ENCODE assay signal across 21 cellular contexts in genomic region chr11:64320556-64320955, GRCh38. TPM values are rescaled to one million over a fixed set of nuclear protein-coding genes. Genes with fewer than 3 reads are reported as not detected.
DNase-seq lines count a peak whose midpoint lies in the region; ATAC-seq, FAIRE-seq and TF ChIP-seq lines count a peak whose summit lies in the region.
"Had no signal": no experiment of that assay in that cellular context is flagged by ENCODE, and none has a peak within 500 bp of the region (broad histone marks: within the 10 kb centered on the region; RNA-seq: fewer than 3 reads in every experiment).

No MANE protein-coding gene starts in this region.

- H3K4me3 ChIP-seq in PC-3 (ENCODE audit: low read length) (no peak overlapping the region), keratinocyte (ENCODE audit: control insufficient read depth in 2 of 3, extremely low read depth in 1 of 3, insufficient read depth in 2 of 3, low read depth in 1 of 3, low read length in 3 of 3) (no peak overlapping the region), small intestine (ENCODE audit: low read depth in 1 of 2, low read length in 2 of 2) (no peak overlapping the region)
- H3K4me3 ChIP-seq: BLaER1, left lung, right lobe of liver had no signal

- peak overlapping the region; percentile 29 for H3K4me3 Mint-ChIP-seq in activated naive CD8-positive, alpha-beta T cell treated with anti-CD3 and anti-CD28 coated beads for 36 hours

- H3K27me3 Mint-ChIP-seq in activated naive CD8-positive, alpha-beta T cell treated with anti-CD3 and anti-CD28 coated beads for 36 hours = no peaks in the 10 kb centered on the region
- H3K27me3 Mint-ChIP-seq: naive thymus-derived CD4-positive, alpha-beta T cell had no signal

- H3K4me1 ChIP-seq in PC-3 (ENCODE audit: insufficient read depth, low read length) (peaks cover 28% of the 10 kb centered on the region), keratinocyte (ENCODE audit: control insufficient read depth, extremely low read depth, insufficient read depth, low read length) (peaks cover 65% of the 10 kb centered on the region), small intestine (ENCODE audit: control insufficient read depth in 2 of 2, insufficient read depth in 1 of 2, low read depth in 1 of 2, low read length in 1 of 2) (peaks cover 0 to 3% of the 10 kb centered on the region in 2 donors)

- no peaks in the 10 kb centered on the region for H3K27me3 ChIP-seq in PC-3 (ENCODE audit: low read length)
- no peaks in the 10 kb centered on the region for H3K27me3 ChIP-seq in keratinocyte (ENCODE audit: control insufficient read depth, extremely low read depth, insufficient read depth, low read length)
- H3K27me3 ChIP-seq in small intestine (ENCODE audit: control insufficient read depth in 2 of 2, insufficient read depth in 2 of 2, low read length in 2 of 2) = no peaks in the 10 kb centered on the region
- H3K27me3 ChIP-seq: BLaER1, brain microvascular endothelial cell, left lung, right lobe of liver had no signal

- H2AFZ ChIP-seq in PC-3 (ENCODE audit: low read length) (no peak overlapping the region), keratinocyte (ENCODE audit: control insufficient read depth, low read length) (no peak overlapping the region)

- no peak overlapping the region for H3K27ac Mint-ChIP-seq in activated naive CD8-positive, alpha-beta T cell treated with anti-CD3 and anti-CD28 coated beads for 36 hours

- H3K9me1 ChIP-seq in keratinocyte (ENCODE audit: control insufficient read depth, extremely low read depth, insufficient read depth, low read length) = peaks cover 2% of the 10 kb centered on the region

- H3K9me3 ChIP-seq in PC-3 (ENCODE audit: low read length) = no peaks in the 10 kb centered on the region
- no peaks in the 10 kb centered on the region for H3K9me3 ChIP-seq in keratinocyte (ENCODE audit: control insufficient read depth, low read depth, low read length)
- no peaks in the 10 kb centered on the region for H3K9me3 ChIP-seq in small intestine (ENCODE audit: control insufficient read depth, low read depth)
- H3K9me3 ChIP-seq: BLaER1, left lung, right lobe of liver had no signal

- no peaks in the 10 kb centered on the region for H3K9me3 Mint-ChIP-seq in activated naive CD8-positive, alpha-beta T cell treated with anti-CD3 and anti-CD28 coated beads for 36 hours
- H3K9me3 Mint-ChIP-seq: naive thymus-derived CD4-positive, alpha-beta T cell had no signal

- no peak overlapping the region for H3K9ac ChIP-seq in PC-3 (ENCODE audit: low read length)
- H3K9ac ChIP-seq in keratinocyte (ENCODE audit: control insufficient read depth, extremely low read depth, insufficient read depth, low read length) = peak overlapping the region; percentile 69
- H3K9ac ChIP-seq: BLaER1, KMS-11 had no signal

- H3K36me3 ChIP-seq in PC-3 (ENCODE audit: low read depth, low read length) (peaks cover 6% of the 10 kb centered on the region), keratinocyte (ENCODE audit: control insufficient read depth in 2 of 2, extremely low read depth in 1 of 2, insufficient read depth in 2 of 2, low read length in 2 of 2) (peaks cover 24 to 26% of the 10 kb centered on the region in 2 experiments), small intestine (ENCODE audit: control insufficient read depth in 2 of 2, insufficient read depth in 2 of 2, low read length in 2 of 2) (peaks cover 0 to 2% of the 10 kb centered on the region in 2 donors)

- H3F3A ChIP-seq in PC-3 (ENCODE audit: low read length, unreplicated experiment) = peaks cover under 1% of the 10 kb centered on the region

- no peak for TF ChIP-seq CTCF in PC-3 (conservative IDR thresholded peaks at IDR 0.05; ENCODE audit: low read depth, low read length)
- TF ChIP-seq CTCF in keratinocyte (optimal IDR thresholded peaks at IDR 0.05 in 1 of 3, IDR thresholded peaks at IDR 0.05 in 1 of 3, conservative IDR thresholded peaks at IDR 0.05 in 1 of 3; ENCODE audit: extremely low read depth in 1 of 3, insufficient read depth in 2 of 3, low read length in 3 of 3) = no peak

- H3K9me2 ChIP-seq in PC-3 (replicated peaks; ENCODE audit: low read length) = no peaks in the 10 kb centered on the region

- H3K4me2 ChIP-seq in PC-3 (ENCODE audit: low read length) (0 out of 2 replicates have a peak overlapping the region, but pooled peaks have one; percentile 0), keratinocyte (ENCODE audit: control insufficient read depth, extremely low read depth, insufficient read depth, low read depth, low read length) (peak overlapping the region; percentile 35)
- H3K4me2 ChIP-seq: KMS-11 had no signal

- dilution Hi-C loops in keratinocyte (cut with MboI; ENCODE audit: extremely low pct_ligation_motif_present, low sequenced_read_pairs) = no loop called here

- FAIRE-seq in keratinocyte (lab: Jason Lieb, UNC) (no peak), small intestine (lab: Jason Lieb, UNC) (no peak)

- peaks cover 33% of the 10 kb centered on the region for H3K4me1 Mint-ChIP-seq in activated naive CD8-positive, alpha-beta T cell treated with anti-CD3 and anti-CD28 coated beads for 36 hours

- no TSS peak for BruUV-seq in PC-3 (replicated peaks; lab: Mats Ljungman, UMichigan)

- WGBS in small intestine, 3 donors = 74 to 88% (median 81%) methylated on average over 7 of the region's 7 CpGs

- H3K27ac ChIP-seq in PC-3 (ENCODE audit: low read length) (no peak overlapping the region), keratinocyte (ENCODE audit: control insufficient read depth, insufficient read depth, low read length) (peak overlapping the region; percentile 85), small intestine (ENCODE audit: low read depth in 1 of 2, low read length in 1 of 2) (peak overlapping the region; percentile 77 to 78)
- H3K27ac ChIP-seq: BLaER1, brain microvascular endothelial cell, KMS-11, right lobe of liver had no signal

- H3K79me2 ChIP-seq in PC-3 (ENCODE audit: low read length) (peaks cover 44% of the 10 kb centered on the region), keratinocyte (ENCODE audit: control insufficient read depth, insufficient read depth, low read length) (peaks cover 26% of the 10 kb centered on the region)

- H4K20me1 ChIP-seq in PC-3 (ENCODE audit: low read length) (no peaks in the 10 kb centered on the region), keratinocyte (ENCODE audit: control insufficient read depth, extremely low read depth, insufficient read depth, low read length) (no peaks in the 10 kb centered on the region)

- intact Hi-C loops in PC-3 (cut with micrococcal nuclease) = no loop called here

- ATAC-seq in PC-3 (no peak), GM21390 (IDR thresholded peaks at IDR 0.05; ENCODE audit: unreplicated experiment) (no peak)
- ATAC-seq: left lung; naive thymus-derived CD4-positive, alpha-beta T cell; right lobe of liver had no signal

- POLR2A ChIA-PET in PC-3 (lab: Charles Lee; ENCODE audit: unreplicated experiment) = no interaction called here

- CTCF ChIA-PET in PC-3 (lab: Charles Lee) = interaction anchor here (0.7 kb wide), 1 partner anchor 11 kb away, joined by 3 read pairs; no protein-coding TSS in a partner anchor

- DNase-seq in PC-3 = no peak
- no peak for DNase-seq in activated naive CD8-positive, alpha-beta T cell treated with anti-CD3 and anti-CD28 coated beads for 36 hours
- no peak for DNase-seq in keratinocyte (ENCODE audit: low read depth, low spot score)
- no peak for DNase-seq in small intestine
- no peak for DNase-seq in NCI-H128 (lab: John Stamatoyannopoulos, UW; ENCODE audit: unreplicated experiment)
- no peak for DNase-seq in HCEC 1CT
- no peak for DNase-seq in T1000 (lab: John Stamatoyannopoulos, UW)
- DNase-seq: activated CD8-positive, alpha-beta memory T cell treated with anti-CD3 and anti-CD28 coated beads for 24 hours; activated gamma-delta T cell; brain microvascular endothelial cell; DND-41; effector CD4-positive, alpha-beta T cell; left lung; naive thymus-derived CD4-positive, alpha-beta T cell; NCI-H1436; NK-92 treated with Interleukin-12 subunit alpha and Interleukin-12 subunit beta, amount 100 ng/mL, for 24 hours; right lobe of liver; stimulated activated CD4-positive, alpha-beta T cell treated with anti-CD3 and anti-CD28 coated beads, Interleukin-2, amount 100 ng/mL, for 24 hours had no signal

- peaks cover 27% of the 10 kb centered on the region for H3K36me3 Mint-ChIP-seq in activated naive CD8-positive, alpha-beta T cell treated with anti-CD3 and anti-CD28 coated beads for 36 hours

RNA-seq across cellular contexts. Expression of gene PRDX5, which starts 2.6 kb away (rescaled TPM):
- 467 and 585 TPM in 2 replicates for total RNA-seq in PC-3 (2014; rRNA removed)
- total RNA-seq in activated naive CD8-positive, alpha-beta T cell treated with anti-CD3 and anti-CD28 coated beads for 36 hours = 100 to 1,000 TPM; 111 to 116 TPM
- polyA plus RNA-seq in keratinocyte (590 to 817 TPM (median 591 TPM) in 3 replicates), small intestine (100 to 1,000 TPM; 477 to 668 (median 619) TPM)
- polyA plus RNA-seq in keratinocyte (2011; ENCODE audit: low read depth) = 124 TPM
- polyA plus RNA-seq in keratinocyte (2011; cell fraction: cytosol; rRNA removed) = 440 and 697 TPM in 2 replicates
- 319 and 355 TPM in 2 replicates for polyA plus RNA-seq in keratinocyte (2011; cell fraction: nucleus; rRNA removed)
- polyA plus RNA-seq in keratinocyte (2012; ENCODE audit: low replicate concordance) = 463 and 515 TPM in 2 replicates
- polyA minus RNA-seq in keratinocyte = 146 to 217 TPM (median 180 TPM) in 3 replicates
- polyA minus RNA-seq in keratinocyte (2011; cell fraction: cytosol; rRNA and poly(A)+ RNA removed) = 299 TPM
- polyA minus RNA-seq in keratinocyte (2011; cell fraction: nucleus; rRNA and poly(A)+ RNA removed) = 43.8 and 51.7 TPM in 2 replicates

RNA-seq across cellular contexts. Expression of gene TRMT112, which starts 3.2 kb away (rescaled TPM):
- total RNA-seq in PC-3 (2014; rRNA removed) = 812 and 815 TPM in 2 replicates
- 100 to 1,000 TPM; 235 to 248 TPM for total RNA-seq in activated naive CD8-positive, alpha-beta T cell treated with anti-CD3 and anti-CD28 coated beads for 36 hours
- polyA plus RNA-seq in keratinocyte = 238 to 408 TPM (median 297 TPM) in 3 replicates
- polyA plus RNA-seq in keratinocyte (2011; ENCODE audit: low read depth) = 46.0 TPM
- polyA plus RNA-seq in keratinocyte (2011; cell fraction: cytosol; rRNA removed) = 221 and 340 TPM in 2 replicates
- polyA plus RNA-seq in keratinocyte (2011; cell fraction: nucleus; rRNA removed) = 140 and 145 TPM in 2 replicates
- polyA plus RNA-seq in keratinocyte (2012; ENCODE audit: low replicate concordance) = 333 and 344 TPM in 2 replicates
- polyA minus RNA-seq in keratinocyte = 54.1 to 102 TPM (median 58.6 TPM) in 3 replicates
- polyA minus RNA-seq in keratinocyte (2011; cell fraction: cytosol; rRNA and poly(A)+ RNA removed) = 173 TPM
- polyA minus RNA-seq in keratinocyte (2011; cell fraction: nucleus; rRNA and poly(A)+ RNA removed) = 23.8 and 26.3 TPM in 2 replicates
- polyA plus RNA-seq in small intestine = 100 to 1,000 TPM in 2 of 3 donors, 10 to 100 TPM in 1; 99.3 to 188 (median 171) TPM

RNA-seq across cellular contexts. Expression of gene ESRRA, which starts 15.2 kb away (rescaled TPM):
- 111 and 114 TPM in 2 replicates for total RNA-seq in PC-3 (2014; rRNA removed)
- total RNA-seq in activated naive CD8-positive, alpha-beta T cell treated with anti-CD3 and anti-CD28 coated beads for 36 hours = 10 to 100 TPM; 46.5 to 46.9 TPM
- polyA plus RNA-seq in keratinocyte = 20.8 to 33.9 TPM (median 25.9 TPM) in 3 replicates
- polyA plus RNA-seq in keratinocyte (2011; ENCODE audit: low read depth) = 6.2 TPM
- polyA plus RNA-seq in keratinocyte (2011; cell fraction: cytosol; rRNA removed) = 13.5 and 32.9 TPM in 2 replicates
- 26.2 and 37.4 TPM in 2 replicates for polyA plus RNA-seq in keratinocyte (2011; cell fraction: nucleus; rRNA removed)
- polyA plus RNA-seq in keratinocyte (2012; ENCODE audit: low replicate concordance) = 31.4 and 31.7 TPM in 2 replicates
- 9.4 to 20.5 TPM (median 17.5 TPM) in 3 replicates for polyA minus RNA-seq in keratinocyte
- 58.5 TPM for polyA minus RNA-seq in keratinocyte (2011; cell fraction: cytosol; rRNA and poly(A)+ RNA removed)
- polyA minus RNA-seq in keratinocyte (2011; cell fraction: nucleus; rRNA and poly(A)+ RNA removed) = 18.3 and 22.3 TPM in 2 replicates
- 100 to 1,000 TPM; 192 to 417 (median 404) TPM for polyA plus RNA-seq in small intestine

RNA-seq across cellular contexts. Expression of gene CCDC88B, which starts 19.4 kb away (rescaled TPM):
- 19.6 and 21.0 TPM in 2 replicates for total RNA-seq in PC-3 (2014; rRNA removed)
- 10 to 100 TPM; 73.5 to 74.5 TPM for total RNA-seq in activated naive CD8-positive, alpha-beta T cell treated with anti-CD3 and anti-CD28 coated beads for 36 hours
- 2.9 to 5.3 TPM (median 3.7 TPM) in 3 replicates for polyA plus RNA-seq in keratinocyte
- polyA plus RNA-seq in keratinocyte (2011; ENCODE audit: low read depth) = 0.54 TPM
- 0.83 and 2.4 TPM in 2 replicates for polyA plus RNA-seq in keratinocyte (2011; cell fraction: cytosol; rRNA removed)
- polyA plus RNA-seq in keratinocyte (2011; cell fraction: nucleus; rRNA removed) = 12.0 and 18.8 TPM in 2 replicates
- polyA plus RNA-seq in keratinocyte (2012; ENCODE audit: low replicate concordance) = 1.0 and 5.5 TPM in 2 replicates
- polyA minus RNA-seq in keratinocyte = 1.9 to 3.3 TPM (median 2.4 TPM) in 3 replicates
- polyA minus RNA-seq in keratinocyte (2011; cell fraction: cytosol; rRNA and poly(A)+ RNA removed) = 2.9 TPM
- polyA minus RNA-seq in keratinocyte (2011; cell fraction: nucleus; rRNA and poly(A)+ RNA removed) = 2.1 and 3.0 TPM in 2 replicates
- polyA plus RNA-seq in small intestine = 100 to 1,000 TPM in 2 of 3 donors, 10 to 100 TPM in 1; 32.3 to 363 (median 147) TPM

RNA-seq across cellular contexts. Expression of gene CATSPERZ, which starts 20.4 kb away (rescaled TPM):
- total RNA-seq in PC-3 (2014; rRNA removed) = 9.2 and 11.2 TPM in 2 replicates
- not detected for total RNA-seq in activated naive CD8-positive, alpha-beta T cell treated with anti-CD3 and anti-CD28 coated beads for 36 hours
- polyA plus RNA-seq in keratinocyte (0.17 to 0.29 TPM (median 0.19 TPM) in 3 replicates), small intestine (under 1 TPM in 1 of 3 donors, not detected in 2; 0.58 TPM)
- not detected for polyA plus RNA-seq in keratinocyte (2011; ENCODE audit: low read depth)
- 0.15 and 0.23 TPM in 2 replicates for polyA plus RNA-seq in keratinocyte (2011; cell fraction: cytosol; rRNA removed)
- polyA plus RNA-seq in keratinocyte (2011; cell fraction: nucleus; rRNA removed) = not detected in 2 replicates
- 0.28 TPM in 1 of 2 replicates, not detected in the other for polyA plus RNA-seq in keratinocyte (2012; ENCODE audit: low replicate concordance)
- polyA minus RNA-seq in keratinocyte = not detected in 3 replicates
- not detected for polyA minus RNA-seq in keratinocyte (2011; cell fraction: cytosol; rRNA and poly(A)+ RNA removed)
- not detected in 2 replicates for polyA minus RNA-seq in keratinocyte (2011; cell fraction: nucleus; rRNA and poly(A)+ RNA removed)
- total RNA-seq: left lung, right lobe of liver had no signal
- polyA plus RNA-seq: naive thymus-derived CD4-positive, alpha-beta T cell had no signal
